ENCODE assay signal across 1 cellular context in the genomic region with DNA sequence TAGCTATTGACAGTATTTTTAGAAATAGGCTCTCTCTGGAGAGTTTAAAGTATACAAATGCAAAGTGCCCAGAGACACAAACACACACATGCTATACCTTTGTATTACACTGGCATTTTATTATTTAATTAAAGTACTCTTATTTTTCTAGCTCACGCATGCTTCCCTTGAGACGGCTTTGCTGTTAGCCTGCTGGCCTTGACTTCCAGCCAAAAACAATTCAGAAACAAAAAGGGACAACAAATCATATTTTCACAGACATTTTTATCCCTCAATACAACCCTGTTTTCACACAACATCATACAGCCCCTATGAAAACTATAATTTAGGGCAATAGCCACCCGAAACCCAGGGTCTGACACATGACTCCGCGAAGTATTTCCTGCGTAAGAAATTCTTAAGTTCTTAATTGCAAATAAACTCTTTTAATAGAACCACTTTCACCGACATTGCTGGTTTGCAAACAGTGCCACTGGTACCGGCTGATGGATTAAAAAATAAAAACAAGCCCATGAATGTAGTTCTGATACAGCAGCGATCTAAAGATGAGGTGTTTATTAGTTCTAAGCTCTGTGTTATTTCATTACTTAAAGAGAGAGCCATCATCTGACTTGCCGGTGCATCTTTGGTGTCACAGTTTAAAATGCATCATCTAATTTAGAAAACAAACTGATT.
TF ChIP-seq lines count a peak whose summit lies in the region.

No MANE protein-coding gene starts in this region.

TF ChIP-seq in SK-N-SH, 30 proteins besides CTCF, POLR2A, EP300 and RAD21 (continued from another document):
- no peak for TF ChIP-seq REST (IDR thresholded peaks at IDR 0.05; ENCODE audit: low read depth, low read length)
- TF ChIP-seq MXI1 (IDR thresholded peaks at IDR 0.05; ENCODE audit: low read depth, low read length): peak; percentile 45; the same call in 1 of the 2 replicates
- no peak for TF ChIP-seq GABPA (IDR thresholded peaks at IDR 0.05; ENCODE audit: low read depth)
- 0 out of 2 replicates have a peak, but pooled peaks have one; percentile 7 for TF ChIP-seq TCF12 (IDR thresholded peaks at IDR 0.05)
- no peak for TF ChIP-seq YY1 (IDR thresholded peaks at IDR 0.05; ENCODE audit: low read depth)
- peak; percentile 45; the same call in 1 of the 2 replicates for TF ChIP-seq NFIC (IDR thresholded peaks at IDR 0.05; ENCODE audit: borderline replicate concordance)
- no peak for TF ChIP-seq CHD2 (IDR thresholded peaks at IDR 0.05; ENCODE audit: low read length, partially characterized antibody)
- no peak for TF ChIP-seq RCOR1 (IDR thresholded peaks at IDR 0.05; ENCODE audit: low read length)
- TF ChIP-seq, protein P1, sequence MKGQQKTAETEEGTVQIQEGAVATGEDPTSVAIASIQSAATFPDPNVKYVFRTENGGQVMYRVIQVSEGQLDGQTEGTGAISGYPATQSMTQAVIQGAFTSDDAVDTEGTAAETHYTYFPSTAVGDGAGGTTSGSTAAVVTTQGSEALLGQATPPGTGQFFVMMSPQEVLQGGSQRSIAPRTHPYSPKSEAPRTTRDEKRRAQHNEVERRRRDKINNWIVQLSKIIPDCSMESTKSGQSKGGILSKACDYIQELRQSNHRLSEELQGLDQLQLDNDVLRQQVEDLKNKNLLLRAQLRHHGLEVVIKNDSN (IDR thresholded peaks at IDR 0.05; ENCODE audit: borderline replicate concordance, low read depth): no peak
- TF ChIP-seq, protein P2, sequence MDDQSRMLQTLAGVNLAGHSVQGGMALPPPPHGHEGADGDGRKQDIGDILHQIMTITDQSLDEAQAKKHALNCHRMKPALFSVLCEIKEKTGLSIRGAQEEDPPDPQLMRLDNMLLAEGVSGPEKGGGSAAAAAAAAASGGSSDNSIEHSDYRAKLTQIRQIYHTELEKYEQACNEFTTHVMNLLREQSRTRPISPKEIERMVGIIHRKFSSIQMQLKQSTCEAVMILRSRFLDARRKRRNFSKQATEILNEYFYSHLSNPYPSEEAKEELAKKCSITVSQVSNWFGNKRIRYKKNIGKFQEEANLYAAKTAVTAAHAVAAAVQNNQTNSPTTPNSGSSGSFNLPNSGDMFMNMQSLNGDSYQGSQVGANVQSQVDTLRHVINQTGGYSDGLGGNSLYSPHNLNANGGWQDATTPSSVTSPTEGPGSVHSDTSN (IDR thresholded peaks at IDR 0.05): no peak
- no peak for TF ChIP-seq FOXJ3 (CRISPR knock-in tag; IDR thresholded peaks at IDR 0.05)
- no peak for TF ChIP-seq GATA2 (CRISPR knock-in tag; IDR thresholded peaks at IDR 0.05)
- no peak for TF ChIP-seq FOSL2 (IDR thresholded peaks at IDR 0.05; ENCODE audit: borderline replicate concordance, low read depth)
- TF ChIP-seq RFX5 (IDR thresholded peaks at IDR 0.05; ENCODE audit: low read length): no peak
- TF ChIP-seq SMC3 (IDR thresholded peaks at IDR 0.05; ENCODE audit: low read depth, low read length): no peak
- TF ChIP-seq IRF3 (IDR thresholded peaks at IDR 0.05; ENCODE audit: low read depth, low read length): no peak
